Comparison of ENCODE assay signal across 1 cellular context in the genomic region with DNA sequence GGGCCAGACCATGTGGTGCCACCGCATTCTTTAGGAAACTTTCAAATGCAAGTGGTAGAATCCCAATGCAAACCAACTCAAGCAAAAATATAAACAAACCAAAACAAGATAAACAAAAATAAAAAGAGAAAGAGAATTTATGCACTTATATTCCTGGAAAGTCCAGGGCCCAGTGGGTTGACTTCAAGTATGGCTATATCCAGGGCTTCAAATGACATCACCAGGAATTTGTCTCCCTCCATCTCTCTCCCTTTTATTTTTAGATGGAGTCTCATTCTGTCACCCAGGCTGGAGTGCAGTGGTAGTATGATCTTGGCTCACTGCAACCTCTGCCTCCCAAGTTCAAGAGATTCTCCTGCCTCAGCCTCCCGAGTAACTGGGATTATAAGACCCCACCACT.
TF ChIP-seq lines count a peak whose summit lies in the region.

No MANE protein-coding gene starts in this region.

TF ChIP-seq in HEK293, 187 proteins besides CTCF, POLR2A, EP300 and RAD21 (continued from another document):
- TF ChIP-seq GLI4 (tag by site-specific recombination; IDR thresholded peaks at IDR 0.05): no peak
- TF ChIP-seq, protein P1, sequence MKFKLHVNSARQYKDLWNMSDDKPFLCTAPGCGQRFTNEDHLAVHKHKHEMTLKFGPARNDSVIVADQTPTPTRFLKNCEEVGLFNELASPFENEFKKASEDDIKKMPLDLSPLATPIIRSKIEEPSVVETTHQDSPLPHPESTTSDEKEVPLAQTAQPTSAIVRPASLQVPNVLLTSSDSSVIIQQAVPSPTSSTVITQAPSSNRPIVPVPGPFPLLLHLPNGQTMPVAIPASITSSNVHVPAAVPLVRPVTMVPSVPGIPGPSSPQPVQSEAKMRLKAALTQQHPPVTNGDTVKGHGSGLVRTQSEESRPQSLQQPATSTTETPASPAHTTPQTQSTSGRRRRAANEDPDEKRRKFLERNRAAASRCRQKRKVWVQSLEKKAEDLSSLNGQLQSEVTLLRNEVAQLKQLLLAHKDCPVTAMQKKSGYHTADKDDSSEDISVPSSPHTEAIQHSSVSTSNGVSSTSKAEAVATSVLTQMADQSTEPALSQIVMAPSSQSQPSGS (tag by site-specific recombination; IDR thresholded peaks at IDR 0.05; ENCODE audit: low read depth): 0 out of 2 replicates have a peak, but pooled peaks have one; percentile 3
- TF ChIP-seq, protein P2, sequence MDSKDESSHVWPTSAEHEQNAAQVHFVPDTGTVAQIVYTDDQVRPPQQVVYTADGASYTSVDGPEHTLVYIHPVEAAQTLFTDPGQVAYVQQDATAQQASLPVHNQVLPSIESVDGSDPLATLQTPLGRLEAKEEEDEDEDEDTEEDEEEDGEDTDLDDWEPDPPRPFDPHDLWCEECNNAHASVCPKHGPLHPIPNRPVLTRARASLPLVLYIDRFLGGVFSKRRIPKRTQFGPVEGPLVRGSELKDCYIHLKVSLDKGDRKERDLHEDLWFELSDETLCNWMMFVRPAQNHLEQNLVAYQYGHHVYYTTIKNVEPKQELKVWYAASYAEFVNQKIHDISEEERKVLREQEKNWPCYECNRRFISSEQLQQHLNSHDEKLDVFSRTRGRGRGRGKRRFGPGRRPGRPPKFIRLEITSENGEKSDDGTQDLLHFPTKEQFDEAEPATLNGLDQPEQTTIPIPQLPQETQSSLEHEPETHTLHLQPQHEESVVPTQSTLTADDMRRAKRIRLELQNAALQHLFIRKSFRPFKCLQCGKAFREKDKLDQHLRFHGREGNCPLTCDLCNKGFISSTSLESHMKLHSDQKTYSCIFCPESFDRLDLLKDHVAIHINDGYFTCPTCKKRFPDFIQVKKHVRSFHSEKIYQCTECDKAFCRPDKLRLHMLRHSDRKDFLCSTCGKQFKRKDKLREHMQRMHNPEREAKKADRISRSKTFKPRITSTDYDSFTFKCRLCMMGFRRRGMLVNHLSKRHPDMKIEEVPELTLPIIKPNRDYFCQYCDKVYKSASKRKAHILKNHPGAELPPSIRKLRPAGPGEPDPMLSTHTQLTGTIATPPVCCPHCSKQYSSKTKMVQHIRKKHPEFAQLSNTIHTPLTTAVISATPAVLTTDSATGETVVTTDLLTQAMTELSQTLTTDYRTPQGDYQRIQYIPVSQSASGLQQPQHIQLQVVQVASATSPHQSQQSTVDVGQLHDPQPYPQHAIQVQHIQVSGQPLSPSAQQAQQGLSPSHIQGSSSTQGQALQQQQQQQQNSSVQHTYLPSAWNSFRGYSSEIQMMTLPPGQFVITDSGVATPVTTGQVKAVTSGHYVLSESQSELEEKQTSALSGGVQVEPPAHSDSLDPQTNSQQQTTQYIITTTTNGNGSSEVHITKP (tag by site-specific recombination; IDR thresholded peaks at IDR 0.05): peak; percentile 49
TF ChIP-seq in HEK293: peak in this region for 4.
